Comparison of ENCODE assay signal across 1 cellular context in genomic region chr2:121530563-121531334, GRCh38.
TF ChIP-seq lines count a peak whose summit lies in the region.

RNU4ATAC (plus strand) TSS chr2:121530880.

TF ChIP-seq in HEK293, 187 proteins besides CTCF, POLR2A, EP300 and RAD21 (continued from another document and continues in another):
- TF ChIP-seq ZBTB1 (tag by site-specific recombination; IDR thresholded peaks at IDR 0.05), result peak; percentile 82
- no peak for TF ChIP-seq ZNF707 (tag by site-specific recombination; IDR thresholded peaks at IDR 0.05)
- TF ChIP-seq OSR2 (tag by site-specific recombination; IDR thresholded peaks at IDR 0.05), result peak; percentile 91
- no peak for TF ChIP-seq RBAK (tag by site-specific recombination; IDR thresholded peaks at IDR 0.05)
- TF ChIP-seq ZNF776 (tag by site-specific recombination; IDR thresholded peaks at IDR 0.05; ENCODE audit: borderline replicate concordance), result no peak
- no peak for TF ChIP-seq YY2 (tag by site-specific recombination; IDR thresholded peaks at IDR 0.05)
- TF ChIP-seq KLF16 (tag by site-specific recombination; IDR thresholded peaks at IDR 0.05), result no peak
- no peak for TF ChIP-seq ZNF404 (tag by site-specific recombination; IDR thresholded peaks at IDR 0.05)
- peak; percentile 86 for TF ChIP-seq ZNF654 (tag by site-specific recombination; IDR thresholded peaks at IDR 0.05; ENCODE audit: low read depth)
- no peak for TF ChIP-seq HIC1 (tag by site-specific recombination; IDR thresholded peaks at IDR 0.05)
- TF ChIP-seq ZNF510 (tag by site-specific recombination; IDR thresholded peaks at IDR 0.05; ENCODE audit: insufficient replicate concordance), result no peak
- TF ChIP-seq ZNF398 (tag by site-specific recombination; IDR thresholded peaks at IDR 0.05), result no peak
- TF ChIP-seq ZBTB7A (tag by site-specific recombination; IDR thresholded peaks at IDR 0.05; ENCODE audit: low read depth), result no peak
- no peak for TF ChIP-seq WT1 (tag by site-specific recombination; IDR thresholded peaks at IDR 0.05)
- no peak for TF ChIP-seq ZFP41 (tag by site-specific recombination; IDR thresholded peaks at IDR 0.05; ENCODE audit: borderline replicate concordance)
- no peak for TF ChIP-seq ZNF133 (tag by site-specific recombination; IDR thresholded peaks at IDR 0.05)
- TF ChIP-seq ZBTB49 (tag by site-specific recombination; IDR thresholded peaks at IDR 0.05; ENCODE audit: low read depth), result no peak
- TF ChIP-seq MYNN (tag by site-specific recombination; IDR thresholded peaks at IDR 0.05; ENCODE audit: borderline replicate concordance), result no peak
- no peak; the same call in 1 of the 2 replicates for TF ChIP-seq BCL11A (tag by site-specific recombination; IDR thresholded peaks at IDR 0.05; ENCODE audit: low read depth)
- peak; percentile 68; the same call in 1 of the 2 replicates for TF ChIP-seq ZNF10 (tag by site-specific recombination; IDR thresholded peaks at IDR 0.05)
- TF ChIP-seq AEBP2 (tag by site-specific recombination; IDR thresholded peaks at IDR 0.05; ENCODE audit: borderline replicate concordance), result no peak
- TF ChIP-seq ZNF544 (tag by site-specific recombination; IDR thresholded peaks at IDR 0.05), result no peak
- TF ChIP-seq SETDB1 (IDR thresholded peaks at IDR 0.05; ENCODE audit: insufficient read length, low read length), result no peak
- no peak for TF ChIP-seq ZNF830 (tag by site-specific recombination; IDR thresholded peaks at IDR 0.05; ENCODE audit: low read depth)
- TF ChIP-seq ZNF521 (tag by site-specific recombination; IDR thresholded peaks at IDR 0.05), result no peak
- no peak for TF ChIP-seq GLI4 (tag by site-specific recombination; IDR thresholded peaks at IDR 0.05)
- no peak for TF ChIP-seq GFI1B (tag by site-specific recombination; IDR thresholded peaks at IDR 0.05)
- no peak for TF ChIP-seq ZNF777 (tag by site-specific recombination; IDR thresholded peaks at IDR 0.05; ENCODE audit: borderline replicate concordance)
- TF ChIP-seq ZNF792 (tag by site-specific recombination; IDR thresholded peaks at IDR 0.05), result 0 out of 2 replicates have a peak, but pooled peaks have one; percentile 21
- peak; percentile 68; the same call in 1 of the 2 replicates for TF ChIP-seq ZNF501 (tag by site-specific recombination; IDR thresholded peaks at IDR 0.05)
- no peak for TF ChIP-seq ZNF112 (tag by site-specific recombination; IDR thresholded peaks at IDR 0.05)
- no peak for TF ChIP-seq ZNF768 (tag by site-specific recombination; IDR thresholded peaks at IDR 0.05)
- TF ChIP-seq ZIC2 (tag by site-specific recombination; IDR thresholded peaks at IDR 0.05), result no peak
- no peak; the same call in 1 of the 2 replicates for TF ChIP-seq IKZF3 (tag by site-specific recombination; IDR thresholded peaks at IDR 0.05)
- TF ChIP-seq ZNF701 (tag by site-specific recombination; IDR thresholded peaks at IDR 0.05), result no peak
- TF ChIP-seq ZBTB8A (tag by site-specific recombination; IDR thresholded peaks at IDR 0.05), result peak; percentile 77; the same call in 1 of the 2 replicates
- TF ChIP-seq ZNF555 (tag by site-specific recombination; conservative IDR thresholded peaks at IDR 0.05), result no peak
- TF ChIP-seq PRDM4 (tag by site-specific recombination; IDR thresholded peaks at IDR 0.05), result no peak; the same call in 1 of the 2 replicates
- no peak for TF ChIP-seq ZNF292 (tag by site-specific recombination; IDR thresholded peaks at IDR 0.05; ENCODE audit: borderline replicate concordance, low read depth)
- TF ChIP-seq FEZF1 (tag by site-specific recombination; IDR thresholded peaks at IDR 0.05), result no peak
- no peak for TF ChIP-seq ZNF423 (tag by site-specific recombination; IDR thresholded peaks at IDR 0.05)
- no peak for TF ChIP-seq ZNF747 (tag by site-specific recombination; IDR thresholded peaks at IDR 0.05)
- TF ChIP-seq ZBTB48 (tag by site-specific recombination; IDR thresholded peaks at IDR 0.05), result no peak
- no peak for TF ChIP-seq INSM2 (tag by site-specific recombination; IDR thresholded peaks at IDR 0.05)
- no peak for TF ChIP-seq HOXC10 (CRISPR knock-in tag; IDR thresholded peaks at IDR 0.05)
- TF ChIP-seq ZSCAN5A (tag by site-specific recombination; IDR thresholded peaks at IDR 0.05), result no peak
- TF ChIP-seq KLF8 (tag by site-specific recombination; IDR thresholded peaks at IDR 0.05), result 0 out of 2 replicates have a peak, but pooled peaks have one; percentile 14
- TF ChIP-seq ZNF174 (tag by site-specific recombination; IDR thresholded peaks at IDR 0.05), result no peak
- no peak for TF ChIP-seq ZNF621 (tag by site-specific recombination; IDR thresholded peaks at IDR 0.05)
- TF ChIP-seq ZNF596 (tag by site-specific recombination; IDR thresholded peaks at IDR 0.05), result no peak
- TF ChIP-seq ZNF184 (tag by site-specific recombination; IDR thresholded peaks at IDR 0.05), result no peak
- TF ChIP-seq ZNF280C (tag by site-specific recombination; IDR thresholded peaks at IDR 0.05), result no peak
- no peak for TF ChIP-seq ZNF560 (tag by site-specific recombination; IDR thresholded peaks at IDR 0.05; ENCODE audit: borderline replicate concordance)
- no peak for TF ChIP-seq ZNF354C (tag by site-specific recombination; IDR thresholded peaks at IDR 0.05; ENCODE audit: borderline replicate concordance, low read depth)
- no peak for TF ChIP-seq ZNF324 (tag by site-specific recombination; IDR thresholded peaks at IDR 0.05)
- TF ChIP-seq BCL11B (tag by site-specific recombination; IDR thresholded peaks at IDR 0.05; ENCODE audit: low read depth), result no peak
